In the genomic region with DNA sequence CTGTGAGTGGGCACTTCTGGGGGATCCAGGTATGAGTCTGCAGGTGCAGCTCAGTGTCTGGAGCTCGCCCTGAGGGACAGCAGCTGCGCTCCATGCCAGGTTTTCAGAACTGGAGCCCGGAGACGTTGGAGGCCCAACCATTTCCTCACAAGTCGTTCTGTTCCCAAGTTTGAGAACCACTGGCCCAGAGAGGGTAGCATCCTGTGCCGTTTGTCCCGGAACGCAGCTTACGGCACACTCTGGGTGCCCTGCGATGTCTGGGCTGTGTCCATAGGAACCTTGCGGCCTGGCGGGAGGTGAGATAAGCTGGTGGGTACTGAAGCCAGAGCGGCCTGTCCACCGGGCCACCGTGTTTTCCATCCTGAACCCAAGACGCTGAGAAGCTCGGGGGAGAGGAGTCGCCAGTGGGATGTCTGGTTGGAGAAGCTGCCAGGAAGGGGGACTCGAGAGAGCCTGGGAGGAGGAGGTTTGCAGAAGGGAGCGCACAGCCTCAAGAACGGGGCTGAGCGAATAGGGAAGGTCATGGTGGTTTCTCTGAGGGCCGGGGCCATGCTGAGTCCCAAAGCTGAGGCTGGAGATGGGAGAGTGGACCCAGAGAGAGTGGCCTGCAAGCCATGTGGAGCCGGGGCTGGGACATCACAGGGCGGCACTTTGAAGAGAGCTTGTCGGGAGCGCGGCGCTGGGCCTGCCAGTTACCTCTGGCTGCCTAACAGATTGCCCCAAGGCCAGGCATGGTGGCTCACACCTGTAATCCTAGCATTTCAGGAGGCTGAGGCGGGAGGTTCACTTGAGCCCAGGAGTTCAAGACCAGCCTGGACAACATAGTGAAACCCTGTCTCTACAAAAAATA, we compare ENCODE assay signal across 17 cellular contexts.
DNase-seq lines count a peak whose midpoint lies in the region; ATAC-seq, FAIRE-seq and TF ChIP-seq lines count a peak whose summit lies in the region.
"Had no signal": no experiment of that assay in that cellular context is flagged by ENCODE, and none has a peak within 500 bp of the region (broad histone marks: within the 10 kb centered on the region; RNA-seq: fewer than 3 reads in every experiment).

No MANE protein-coding gene starts in this region.

- H2AFZ ChIP-seq in SK-N-SH (ENCODE audit: low read depth) (no peak overlapping the region), IMR-90 (replicated peaks; ENCODE audit: low read length, poor library complexity) (no peak overlapping the region)
- H2AFZ ChIP-seq: GM23248 had no signal

- no peaks in the 10 kb centered on the region for H3K9me2 ChIP-seq in SK-N-SH

- WGBS in SK-N-SH (ENCODE audit: low lambda C conversion rate), result 96% methylated on average over 25 of the region's 30 CpGs
- WGBS in IMR-90 (ENCODE audit: extremely low coverage in 2 of 2, insufficient read length in 1 of 2), 2 experiments, result 86% methylated on average over 15 of the region's 30 CpGs; no CpG with 5 or more reads in 1 of the 2 experiments
- 92 to 95% (median 94%) methylated on average over 29 to 30 of the region's 30 CpGs for WGBS in heart left ventricle, 4 donors
- 93 to 96% methylated on average over 30 of the region's 30 CpGs for WGBS in pancreas, 2 donors

- H3K23ac ChIP-seq in IMR-90 (ENCODE audit: low read depth, low read length), result no peak overlapping the region

- no peak overlapping the region for H2BK20ac ChIP-seq in IMR-90 (ENCODE audit: low read depth, low read length)

- no peak overlapping the region for H2BK120ac ChIP-seq in IMR-90 (ENCODE audit: low read depth, low read length)

- H3K4me2 ChIP-seq in SK-N-SH (no peak overlapping the region), IMR-90 (ENCODE audit: low read depth, low read length) (no peak overlapping the region)

- H3K4me1 ChIP-seq in SK-N-SH (ENCODE audit: control insufficient read depth in 1 of 2, insufficient read depth in 2 of 2, low read depth in 1 of 2, low read length in 1 of 2), result peaks cover 8 to 18% of the 10 kb centered on the region in 2 experiments; a peak in 2 of 4 replicates
- peaks cover 7% of the 10 kb centered on the region for H3K4me1 ChIP-seq in IMR-90 (ENCODE audit: control insufficient read depth, insufficient read depth, low read length)
- peaks cover 0 to 15% (median 7%) of the 10 kb centered on the region in 12 donors for H3K4me1 ChIP-seq in heart left ventricle
- H3K4me1 ChIP-seq in pancreas, result no peaks in the 10 kb centered on the region

- no peak overlapping the region for H3K14ac ChIP-seq in IMR-90 (replicated peaks; ENCODE audit: low read depth, low read length)

- H3K9ac ChIP-seq in SK-N-SH (no peak overlapping the region), IMR-90 (ENCODE audit: low read depth, low read length) (no peak overlapping the region)
- H3K9ac ChIP-seq: GM23248 had no signal

- DNase-seq in SK-N-SH, result no peak
- no peak for DNase-seq in IMR-90
- peak in 3 of 5 donors; percentile 15 to 49 (median 16) for DNase-seq in heart left ventricle
- peak in 5 of 6 donors; percentile 1 to 48 (median 11) for DNase-seq in pancreas
- no peak for DNase-seq in superior temporal gyrus (ENCODE audit: extremely low spot score)
- DNase-seq in NCI-H2029 treated with DMSO at 0.1 percent for 48 hours (lab: John Stamatoyannopoulos, UW), result no peak
- DNase-seq: activated gamma-delta T cell; GM23248; NCI-H1436 treated with DMSO at 0.1 percent for 48 hours; NCI-H510A; PC-3; stimulated activated naive CD4-positive, alpha-beta T cell had no signal

- H3K9me3 ChIP-seq in SK-N-SH, result no peaks in the 10 kb centered on the region
- no peaks in the 10 kb centered on the region; the same call in 1 of the 2 replicates for H3K9me3 ChIP-seq in IMR-90 (ENCODE audit: control insufficient read depth, insufficient read depth, low read length)
- no peaks in the 10 kb centered on the region for H3K9me3 ChIP-seq in heart left ventricle
- no peaks in the 10 kb centered on the region for H3K9me3 ChIP-seq in pancreas

- dilution Hi-C loops in IMR-90 (cut with HindIII; ENCODE audit: low sequenced_read_pairs, unreplicated experiment), result no loop called here

- H3K79me1 ChIP-seq in IMR-90 (ENCODE audit: low read depth in 1 of 2, low read length in 2 of 2), result peaks cover 16 to 51% of the 10 kb centered on the region in 2 experiments

- H3K9me1 ChIP-seq in IMR-90 (ENCODE audit: insufficient read depth, low read length), result peaks cover 8% of the 10 kb centered on the region

- H4K20me1 ChIP-seq in SK-N-SH (ENCODE audit: insufficient read depth), result no peaks in the 10 kb centered on the region
- no peaks in the 10 kb centered on the region; the same call in none of the 2 replicates for H4K20me1 ChIP-seq in IMR-90 (ENCODE audit: insufficient read depth, low read length)

- no peak for TF ChIP-seq EP300 in SK-N-SH (IDR thresholded peaks at IDR 0.05; ENCODE audit: borderline replicate concordance in 1 of 2, low read depth in 1 of 2, low read length in 1 of 2)

- no peak overlapping the region for H2AK9ac ChIP-seq in IMR-90 (replicated peaks; ENCODE audit: low read depth, low read length, poor library complexity)

- H3K4ac ChIP-seq in IMR-90 (ENCODE audit: low read depth, low read length), result peak overlapping the region; percentile 33

- TF ChIP-seq RAD21 in SK-N-SH (IDR thresholded peaks at IDR 0.05; ENCODE audit: low read length) (no peak), IMR-90 (IDR thresholded peaks at IDR 0.05; ENCODE audit: low read length) (no peak)

- peak overlapping the region; percentile 58 for H2AK5ac ChIP-seq in IMR-90 (ENCODE audit: low read depth, low read length)

- TF ChIP-seq CTCF in SK-N-SH (IDR thresholded peaks at IDR 0.05), result no peak
- no peak for TF ChIP-seq CTCF in IMR-90 (conservative IDR thresholded peaks at IDR 0.05; ENCODE audit: low read depth, low read length)
- TF ChIP-seq CTCF in heart left ventricle (IDR thresholded peaks at IDR 0.05), result no peak
- TF ChIP-seq CTCF in pancreas (IDR thresholded peaks at IDR 0.05), result no peak

- H3K27me3 ChIP-seq in SK-N-SH (ENCODE audit: insufficient read depth) (no peaks in the 10 kb centered on the region), IMR-90 (ENCODE audit: control insufficient read depth, insufficient read depth, low read length) (no peaks in the 10 kb centered on the region), heart left ventricle (no peaks in the 10 kb centered on the region), pancreas (no peaks in the 10 kb centered on the region)
- H3K27me3 ChIP-seq: cardiac muscle cell had no signal

- peaks cover 7% of the 10 kb centered on the region for H3F3A ChIP-seq in SK-N-SH (replicated peaks; ENCODE audit: insufficient read depth)

- H3K36me3 ChIP-seq in SK-N-SH (replicated peaks in 1 of 2; ENCODE audit: control insufficient read depth in 1 of 2, insufficient read depth in 2 of 2, low read length in 1 of 2) (no peaks in the 10 kb centered on the region), IMR-90 (ENCODE audit: control insufficient read depth, insufficient read depth, low read length) (no peaks in the 10 kb centered on the region), heart left ventricle (no peaks in the 10 kb centered on the region), pancreas (no peaks in the 10 kb centered on the region)
- H3K36me3 ChIP-seq: cardiac muscle cell had no signal

- no peak overlapping the region; a peak in 1 of 4 replicates for H3K27ac ChIP-seq in SK-N-SH (ENCODE audit: low read depth in 2 of 2, low read length in 1 of 2)
- H3K27ac ChIP-seq in IMR-90 (ENCODE audit: insufficient read depth, low read length), result no peak overlapping the region
- H3K27ac ChIP-seq in heart left ventricle, result no peak overlapping the region
- H3K27ac ChIP-seq in pancreas, result no peak overlapping the region
- H3K27ac ChIP-seq: 22Rv1, cardiac muscle cell, GM23248 had no signal

- in situ Hi-C loops in IMR-90 (cut with MboI; ENCODE audit: low sequenced_read_pairs), result no loop called here

- no peak overlapping the region for H4K5ac ChIP-seq in IMR-90 (ENCODE audit: low read depth, low read length)

- CTCF ChIA-PET in SK-N-SH (lab: Yijun Ruan, JAX), result interaction anchor here (0.6 to 2.7 kb wide), 7 partner anchors 13 to 302 kb away, joined by 3 to 17 read pairs (median 3); no protein-coding TSS in a partner anchor
- CTCF ChIA-PET in IMR-90 (lab: Yijun Ruan, JAX), result no interaction called here

- H4K8ac ChIP-seq in IMR-90 (ENCODE audit: low read depth in 2 of 2, low read length in 2 of 2), result no peak overlapping the region; a peak in 1 of 4 replicates

- TF ChIP-seq POLR2A in IMR-90 (IDR thresholded peaks at IDR 0.05; ENCODE audit: low read depth, low read length) (no peak), heart left ventricle (IDR thresholded peaks at IDR 0.05) (no peak)

- peaks cover 11% of the 10 kb centered on the region; the same call in 1 of the 2 replicates for H3K79me2 ChIP-seq in SK-N-SH (ENCODE audit: insufficient read depth)

- H3K4me3 ChIP-seq in SK-N-SH (ENCODE audit: low read depth in 2 of 2, low read length in 1 of 2) (no peak overlapping the region), IMR-90 (ENCODE audit: insufficient read depth, low read depth, low read length) (no peak overlapping the region), heart left ventricle (no peak overlapping the region), pancreas (no peak overlapping the region)
- H3K4me3 ChIP-seq: cardiac muscle cell, GM23248 had no signal

- no peak overlapping the region for H3K56ac ChIP-seq in IMR-90 (ENCODE audit: extremely low read depth, insufficient read depth, low read length)

- ATAC-seq in SK-N-SH treated with all-trans-retinoic acid at 6 μM for 48 hours (peak; percentile 19; the same call in 1 of the 3 replicates), IMR-90 (ENCODE audit: low read depth) (no peak), heart left ventricle (no peak), pancreas (no peak), GM18907 (IDR thresholded peaks at IDR 0.05; ENCODE audit: unreplicated experiment) (no peak)
- ATAC-seq: PC-3, T-cell had no signal

- no peak overlapping the region for H2BK15ac ChIP-seq in IMR-90 (ENCODE audit: low read depth, low read length)

- intact Hi-C loops in IMR-90 (cut with micrococcal nuclease) (no loop called here), heart left ventricle (cut with DNase I) (no loop called here), pancreas (cut with DNase I) (no loop called here)

- no peak for FAIRE-seq in pancreas (lab: Jason Lieb, UNC)

- H2BK5ac ChIP-seq in IMR-90 (ENCODE audit: low read depth, low read length, poor library complexity, severe bottlenecking), result no peak overlapping the region

- BruUV-seq in IMR-90 (replicated peaks; lab: Mats Ljungman, UMichigan), result no TSS peak

- no peak overlapping the region for H4K91ac ChIP-seq in IMR-90 (ENCODE audit: insufficient read depth, low read depth, low read length)

- POLR2A ChIA-PET in SK-N-SH (lab: Yijun Ruan, JAX) (interaction anchor here (1.0 kb wide), 1 partner anchor 47 kb away, joined by 3 read pairs; no protein-coding TSS in a partner anchor), IMR-90 (lab: Charles Lee; ENCODE audit: unreplicated experiment) (no interaction called here)

- H3K18ac ChIP-seq in IMR-90 (ENCODE audit: low read depth, low read length), result no peak overlapping the region

TF ChIP-seq in IMR-90, 13 proteins besides CTCF, POLR2A, EP300 and RAD21 (continues in another document):
- TF ChIP-seq MAFK (IDR thresholded peaks at IDR 0.05; ENCODE audit: low read depth, low read length), result no peak

Comparison
In these comparisons a context has a peak if more than half of its experiments do, and no peak if none do; other contexts are left out.
1. DNase-seq: peak in heart left ventricle (3 of 5) and pancreas (5 of 6); none in SK-N-SH (single experiment), IMR-90 (single experiment), superior temporal gyrus (single experiment) and NCI-H2029 treated with DMSO at 0.1 percent for 48 hours (single experiment).